1 cellular context compared by ENCODE assay signal in genomic region chr4:20256381-20256881, GRCh38.
TF ChIP-seq lines count a peak whose summit lies in the region.

No MANE protein-coding gene starts in this region.

TF ChIP-seq in IMR-90, 13 proteins besides CTCF, POLR2A, EP300 and RAD21 (continued from another document):
- TF ChIP-seq MAZ (IDR thresholded peaks at IDR 0.05; ENCODE audit: borderline replicate concordance, low read depth, low read length) (no peak), NFE2L2 (IDR thresholded peaks at IDR 0.05; ENCODE audit: low read depth, low read length) (peak; percentile 49; the same call in 1 of the 2 replicates), MAFK (IDR thresholded peaks at IDR 0.05; ENCODE audit: low read depth, low read length) (0 out of 2 replicates have a peak, but pooled peaks have one; percentile 34)
